ENCODE assay signal across 1 cellular context in the genomic region with DNA sequence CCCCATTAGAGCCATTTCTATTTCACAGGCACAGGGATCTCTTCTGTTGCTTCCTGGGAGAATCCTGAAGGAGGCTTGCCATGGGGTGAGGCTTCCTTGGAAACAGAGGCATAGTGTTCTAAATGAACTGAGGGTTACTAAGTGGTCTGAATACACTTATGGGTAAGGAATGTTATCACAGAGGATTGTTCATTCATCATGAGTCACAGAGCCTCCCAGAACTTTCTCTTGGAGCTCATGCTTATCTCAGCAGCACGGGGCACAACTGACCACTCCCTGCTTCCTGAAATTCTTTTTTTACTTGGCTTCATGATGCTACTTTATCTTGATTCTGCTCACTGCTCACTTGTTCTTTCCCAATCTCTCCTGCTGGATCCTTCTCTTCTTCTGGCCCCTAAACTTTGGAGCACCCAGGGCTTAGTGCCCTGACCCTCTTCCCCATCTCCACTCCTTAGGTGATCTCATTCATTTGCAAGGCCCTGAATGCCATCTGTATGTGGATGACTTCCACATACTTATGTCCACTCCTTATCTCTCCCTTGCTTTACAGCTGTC.
A peak's percentile ranks its signal among the peaks of the same experiment; 100 is the strongest.
TF ChIP-seq lines count a peak whose summit lies in the region.

No MANE protein-coding gene starts in this region.

TF ChIP-seq in HCT116, 20 proteins besides CTCF, POLR2A, EP300 and RAD21 (continued from another document):
- TF ChIP-seq, protein P1, sequence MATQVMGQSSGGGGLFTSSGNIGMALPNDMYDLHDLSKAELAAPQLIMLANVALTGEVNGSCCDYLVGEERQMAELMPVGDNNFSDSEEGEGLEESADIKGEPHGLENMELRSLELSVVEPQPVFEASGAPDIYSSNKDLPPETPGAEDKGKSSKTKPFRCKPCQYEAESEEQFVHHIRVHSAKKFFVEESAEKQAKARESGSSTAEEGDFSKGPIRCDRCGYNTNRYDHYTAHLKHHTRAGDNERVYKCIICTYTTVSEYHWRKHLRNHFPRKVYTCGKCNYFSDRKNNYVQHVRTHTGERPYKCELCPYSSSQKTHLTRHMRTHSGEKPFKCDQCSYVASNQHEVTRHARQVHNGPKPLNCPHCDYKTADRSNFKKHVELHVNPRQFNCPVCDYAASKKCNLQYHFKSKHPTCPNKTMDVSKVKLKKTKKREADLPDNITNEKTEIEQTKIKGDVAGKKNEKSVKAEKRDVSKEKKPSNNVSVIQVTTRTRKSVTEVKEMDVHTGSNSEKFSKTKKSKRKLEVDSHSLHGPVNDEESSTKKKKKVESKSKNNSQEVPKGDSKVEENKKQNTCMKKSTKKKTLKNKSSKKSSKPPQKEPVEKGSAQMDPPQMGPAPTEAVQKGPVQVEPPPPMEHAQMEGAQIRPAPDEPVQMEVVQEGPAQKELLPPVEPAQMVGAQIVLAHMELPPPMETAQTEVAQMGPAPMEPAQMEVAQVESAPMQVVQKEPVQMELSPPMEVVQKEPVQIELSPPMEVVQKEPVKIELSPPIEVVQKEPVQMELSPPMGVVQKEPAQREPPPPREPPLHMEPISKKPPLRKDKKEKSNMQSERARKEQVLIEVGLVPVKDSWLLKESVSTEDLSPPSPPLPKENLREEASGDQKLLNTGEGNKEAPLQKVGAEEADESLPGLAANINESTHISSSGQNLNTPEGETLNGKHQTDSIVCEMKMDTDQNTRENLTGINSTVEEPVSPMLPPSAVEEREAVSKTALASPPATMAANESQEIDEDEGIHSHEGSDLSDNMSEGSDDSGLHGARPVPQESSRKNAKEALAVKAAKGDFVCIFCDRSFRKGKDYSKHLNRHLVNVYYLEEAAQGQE (IDR thresholded peaks at IDR 0.05; ENCODE audit: low read depth), result no peak
- TF ChIP-seq FOSL1 (IDR thresholded peaks at IDR 0.05; ENCODE audit: low read depth) (peak; percentile 84), ZNF274 (IDR thresholded peaks at IDR 0.05; ENCODE audit: low read depth, low read length) (no peak), ELF1 (IDR thresholded peaks at IDR 0.05; ENCODE audit: borderline replicate concordance, low read depth) (no peak), CBX3 (IDR thresholded peaks at IDR 0.05; ENCODE audit: low read depth) (peak; percentile 64; the same call in 1 of the 2 replicates), EZH2phosphoT487 (IDR thresholded peaks at IDR 0.05; ENCODE audit: borderline replicate concordance) (no peak), CEBPB (IDR thresholded peaks at IDR 0.05; ENCODE audit: low read depth) (peak; percentile 40; the same call in 1 of the 2 replicates), EZH2 (IDR thresholded peaks at IDR 0.05) (no peak)
- TF ChIP-seq, protein P2, sequence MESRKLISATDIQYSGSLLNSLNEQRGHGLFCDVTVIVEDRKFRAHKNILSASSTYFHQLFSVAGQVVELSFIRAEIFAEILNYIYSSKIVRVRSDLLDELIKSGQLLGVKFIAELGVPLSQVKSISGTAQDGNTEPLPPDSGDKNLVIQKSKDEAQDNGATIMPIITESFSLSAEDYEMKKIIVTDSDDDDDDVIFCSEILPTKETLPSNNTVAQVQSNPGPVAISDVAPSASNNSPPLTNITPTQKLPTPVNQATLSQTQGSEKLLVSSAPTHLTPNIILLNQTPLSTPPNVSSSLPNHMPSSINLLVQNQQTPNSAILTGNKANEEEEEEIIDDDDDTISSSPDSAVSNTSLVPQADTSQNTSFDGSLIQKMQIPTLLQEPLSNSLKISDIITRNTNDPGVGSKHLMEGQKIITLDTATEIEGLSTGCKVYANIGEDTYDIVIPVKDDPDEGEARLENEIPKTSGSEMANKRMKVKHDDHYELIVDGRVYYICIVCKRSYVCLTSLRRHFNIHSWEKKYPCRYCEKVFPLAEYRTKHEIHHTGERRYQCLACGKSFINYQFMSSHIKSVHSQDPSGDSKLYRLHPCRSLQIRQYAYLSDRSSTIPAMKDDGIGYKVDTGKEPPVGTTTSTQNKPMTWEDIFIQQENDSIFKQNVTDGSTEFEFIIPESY (IDR thresholded peaks at IDR 0.05; ENCODE audit: extremely low read depth, insufficient replicate concordance, low read length), result no peak
TF ChIP-seq in HCT116: peak in this region for 7.
